8 cellular contexts compared by ENCODE assay signal in genomic region chr11:110297082-110297725, GRCh38.
A peak's percentile ranks its signal among the peaks of the same experiment; 100 is the strongest.
DNase-seq lines count a peak whose midpoint lies in the region; ATAC-seq, FAIRE-seq and TF ChIP-seq lines count a peak whose summit lies in the region.

No MANE protein-coding gene starts in this region.

- in situ Hi-C loops in T47D (cut with HindIII; ENCODE audit: low pct_unique_long_range_greater_than_20kb, low sequenced_read_pairs) = no loop called here

- H3K27me3 Mint-ChIP-seq in memory B cell = no peaks in the 10 kb centered on the region

- DNase-seq in AG04449 (ENCODE audit: low read depth, low spot score) (no peak), HTR-8/SVneo (ENCODE audit: insufficient read length, low spot score) (peak; percentile 28), T47D (ENCODE audit: low read depth in 1 of 2, low spot score in 1 of 2) (peak; percentile 37 to 43), memory B cell (ENCODE audit: low spot score in 2 of 2) (no peak), NCI-H2107 treated with DMSO at 0.1 percent for 48 hours (lab: John Stamatoyannopoulos, UW; ENCODE audit: unreplicated experiment) (no peak), dedifferentiated amniotic fluid mesenchymal stem cell (ENCODE audit: extremely low spot score) (no peak)

- peaks cover 4% of the 10 kb centered on the region for H3K4me1 Mint-ChIP-seq in memory B cell

- H3K36me3 Mint-ChIP-seq in memory B cell = no peaks in the 10 kb centered on the region

- ATAC-seq in memory B cell (ENCODE audit: low read depth) (no peak), HG03196 (IDR thresholded peaks at IDR 0.05; ENCODE audit: unreplicated experiment) (no peak), GM18870 (IDR thresholded peaks at IDR 0.05; ENCODE audit: unreplicated experiment) (no peak)

- CTCF ChIA-PET in AG04449 (lab: Yijun Ruan, JAX) = interaction anchor here (2.6 kb wide), 1 partner anchor 9 kb away, joined by 10 read pairs; no protein-coding TSS in a partner anchor

- no peak for TF ChIP-seq CTCF in AG04449 (IDR thresholded peaks at IDR 0.05; ENCODE audit: insufficient read depth, low read length, missing control alignments)

- H3K27ac Mint-ChIP-seq in memory B cell = no peak overlapping the region

- peaks cover 2% of the 10 kb centered on the region for H3K9me3 Mint-ChIP-seq in memory B cell

- POLR2A ChIA-PET in AG04449 (lab: Yijun Ruan, JAX) = interaction anchor here (0.6 kb wide), 1 partner anchor 1895 kb away, joined by 3 read pairs; no protein-coding TSS in a partner anchor

- H3K4me3 Mint-ChIP-seq in memory B cell = peak overlapping the region; percentile 59

- no peak for FAIRE-seq in HTR-8/SVneo (lab: Jason Lieb, UNC)

- peak overlapping the region; percentile 81 for H3K4me3 ChIP-seq in AG04449 (ENCODE audit: low read depth, low read length)

Comparison
In these comparisons a context has a peak if more than half of its experiments do, and no peak if none do; other contexts are left out.
1. DNase-seq: peak in HTR-8/SVneo (single experiment) and T47D (2 of 2); none in AG04449 (single experiment), memory B cell (0 of 2), NCI-H2107 treated with DMSO at 0.1 percent for 48 hours (single experiment) and dedifferentiated amniotic fluid mesenchymal stem cell (single experiment).